ENCODE assay signal across 21 cellular contexts in the genomic region with DNA sequence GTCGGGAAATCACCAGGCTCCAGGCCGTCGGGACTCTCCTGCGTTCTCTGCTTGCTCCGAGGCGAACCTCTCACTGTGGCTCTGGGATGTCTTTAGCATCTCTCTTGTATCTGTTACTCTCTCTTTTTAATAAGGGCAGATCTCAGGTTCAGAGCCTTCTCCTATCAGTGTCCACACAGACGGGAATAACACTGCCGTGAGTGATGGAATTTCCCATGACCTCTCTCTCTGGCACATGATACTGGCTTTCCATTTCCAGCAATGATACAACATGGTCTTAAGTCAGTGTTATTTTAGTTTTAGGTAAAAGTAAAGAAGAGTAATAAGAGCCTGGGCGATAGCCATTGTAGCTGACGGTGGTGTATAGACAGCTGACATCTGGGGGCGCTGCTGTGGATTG. TPM values are rescaled to one million over a fixed set of nuclear protein-coding genes. Genes with fewer than 3 reads are reported as not detected.
DNase-seq lines count a peak whose midpoint lies in the region; ATAC-seq and TF ChIP-seq lines count a peak whose summit lies in the region.
"Had no signal": no experiment of that assay in that cellular context is flagged by ENCODE, and none has a peak within 500 bp of the region (broad histone marks: within the 10 kb centered on the region; RNA-seq: fewer than 3 reads in every experiment).

No MANE protein-coding gene starts in this region.

- H3K27me3 Mint-ChIP-seq in chondrocyte (ENCODE audit: low read depth) (no peaks in the 10 kb centered on the region), nephron (ENCODE audit: low read depth) (no peaks in the 10 kb centered on the region)
- no peaks in the 10 kb centered on the region for H3K27me3 Mint-ChIP-seq in stimulated activated naive B cell treated with anti-CD40 and anti-IgM and Interleukin-4, amounts not matched to agents 10 μg/mL and 1 μg/mL and 100 μg/mL, for 72 hours
- H3K27me3 Mint-ChIP-seq: CD4-positive, CD25-positive, alpha-beta regulatory T cell had no signal

- H3K27me3 ChIP-seq in heart left ventricle (no peaks in the 10 kb centered on the region), HAP-1 (ENCODE audit: low read depth) (no peaks in the 10 kb centered on the region), sigmoid colon (no peaks in the 10 kb centered on the region)

- H3K36me3 Mint-ChIP-seq in chondrocyte (ENCODE audit: low read depth) = peaks cover 14% of the 10 kb centered on the region
- H3K36me3 Mint-ChIP-seq in nephron (ENCODE audit: low read depth) = peaks cover 46% of the 10 kb centered on the region
- peaks cover 31 to 52% of the 10 kb centered on the region in 2 donors for H3K36me3 Mint-ChIP-seq in stimulated activated naive B cell treated with anti-CD40 and anti-IgM and Interleukin-4, amounts not matched to agents 10 μg/mL and 1 μg/mL and 100 μg/mL, for 72 hours

- H3K27ac Mint-ChIP-seq in chondrocyte (ENCODE audit: unreplicated experiment) (peak overlapping the region; percentile 14), nephron (peak overlapping the region in 2 of 3 experiments; percentile 6 to 45)
- peak overlapping the region; percentile 20 for H3K27ac Mint-ChIP-seq in stimulated activated naive B cell treated with anti-CD40 and anti-IgM and Interleukin-4, amounts not matched to agents 10 μg/mL and 1 μg/mL and 100 μg/mL, for 72 hours
- H3K27ac Mint-ChIP-seq: CD4-positive, CD25-positive, alpha-beta regulatory T cell had no signal

- peak overlapping the region; percentile 17 to 74 (median 44) for H3K27ac ChIP-seq in heart left ventricle
- H3K27ac ChIP-seq in sigmoid colon = no peak overlapping the region

- H3K4me3 ChIP-seq in heart left ventricle (no peak overlapping the region), HAP-1 (no peak overlapping the region), sigmoid colon (no peak overlapping the region)

- 59 to 66% (median 62%) methylated on average over 11 of the region's 11 CpGs for WGBS in heart left ventricle, 4 donors
- WGBS in sigmoid colon, 2 donors = 94 to 95% methylated on average over 11 of the region's 11 CpGs

- intact Hi-C loops in heart left ventricle (cut with DNase I) = loop anchor here in 2 of 10 donors (10.0 kb wide), 1 partner anchor 66 kb away; no protein-coding TSS in a partner anchor
- intact Hi-C loops in sigmoid colon (cut with DNase I) = no loop called here

- no peak for TF ChIP-seq EP300 in sigmoid colon (IDR thresholded peaks at IDR 0.05)

- no peaks in the 10 kb centered on the region for H3K9me3 Mint-ChIP-seq in chondrocyte (ENCODE audit: low read depth)
- no peaks in the 10 kb centered on the region for H3K9me3 Mint-ChIP-seq in nephron
- H3K9me3 Mint-ChIP-seq in stimulated activated naive B cell treated with anti-CD40 and anti-IgM and Interleukin-4, amounts not matched to agents 10 μg/mL and 1 μg/mL and 100 μg/mL, for 72 hours = peaks cover 0 to 2% of the 10 kb centered on the region in 2 donors
- H3K9me3 Mint-ChIP-seq: CD4-positive, CD25-positive, alpha-beta regulatory T cell had no signal

- H3K9me3 ChIP-seq in heart left ventricle = no peaks in the 10 kb centered on the region
- H3K9me3 ChIP-seq in HAP-1 = no peaks in the 10 kb centered on the region
- H3K9me3 ChIP-seq in sigmoid colon = no peaks in the 10 kb centered on the region

- TF ChIP-seq POLR2A in heart left ventricle (IDR thresholded peaks at IDR 0.05) (no peak), sigmoid colon (IDR thresholded peaks at IDR 0.05) (no peak)

- DNase-seq in chondrocyte (ENCODE audit: low spot score) (no peak), heart left ventricle (no peak), HAP-1 (ENCODE audit: low spot score in 2 of 2) (no peak), sigmoid colon (no peak)
- no peak for DNase-seq in stimulated activated naive B cell treated with anti-CD40 and anti-IgM and Interleukin-4, amounts not matched to agents 10 μg/mL and 1 μg/mL and 100 μg/mL, for 72 hours
- no peak for DNase-seq in activated effector memory CD4-positive, alpha-beta T cell treated with Interleukin-2 at 50 U/mL for 16 hours
- DNase-seq: CD4-positive, CD25-positive, alpha-beta regulatory T cell; COR-L47; DMS 273 treated with DMSO at 0.1 percent for 48 hours; DMS79 treated with DMSO at 0.1 percent for 48 hours; Kasumi-1; NCI-H1694; NCI-H2081; NCI-H2171; NCI-H345; NCI-H524; NCI-H774 had no signal

- in situ Hi-C loops in HAP-1 (cut with MboI; ENCODE audit: low sequenced_read_pairs) = no loop called here

- H3K4me1 ChIP-seq in heart left ventricle = peaks cover 0 to 22% (median 5%) of the 10 kb centered on the region in 12 donors
- H3K4me1 ChIP-seq in HAP-1 = no peaks in the 10 kb centered on the region
- peaks cover 0 to 15% (median 7%) of the 10 kb centered on the region in 4 donors for H3K4me1 ChIP-seq in sigmoid colon

- H3K4me1 Mint-ChIP-seq in chondrocyte (ENCODE audit: low read depth) = peaks cover 9% of the 10 kb centered on the region
- H3K4me1 Mint-ChIP-seq in nephron = peaks cover 27% of the 10 kb centered on the region
- peaks cover 8 to 10% of the 10 kb centered on the region in 2 donors for H3K4me1 Mint-ChIP-seq in stimulated activated naive B cell treated with anti-CD40 and anti-IgM and Interleukin-4, amounts not matched to agents 10 μg/mL and 1 μg/mL and 100 μg/mL, for 72 hours

- ATAC-seq in heart left ventricle = peak; percentile 14 to 82 (median 58)
- ATAC-seq in stimulated activated naive B cell treated with anti-CD40 and anti-IgM and Interleukin-4, amounts not matched to agents 10 μg/mL and 1 μg/mL and 100 μg/mL, for 72 hours (replicated peaks) = no peak
- ATAC-seq: Panc1 had no signal

- TF ChIP-seq CTCF in chondrocyte (IDR thresholded peaks at IDR 0.05) (no peak), heart left ventricle (IDR thresholded peaks at IDR 0.05) (no peak), nephron (IDR thresholded peaks at IDR 0.05; ENCODE audit: unreplicated experiment in 3 of 3) (no peak), sigmoid colon (IDR thresholded peaks at IDR 0.05) (no peak)

- no peak overlapping the region for H3K4me3 Mint-ChIP-seq in chondrocyte (ENCODE audit: unreplicated experiment)
- no peak overlapping the region for H3K4me3 Mint-ChIP-seq in nephron
- H3K4me3 Mint-ChIP-seq in stimulated activated naive B cell treated with anti-CD40 and anti-IgM and Interleukin-4, amounts not matched to agents 10 μg/mL and 1 μg/mL and 100 μg/mL, for 72 hours = no peak overlapping the region
- H3K4me3 Mint-ChIP-seq: CD4-positive, CD25-positive, alpha-beta regulatory T cell had no signal

- H3K36me3 ChIP-seq in heart left ventricle (peaks cover 0 to 43% (median 19%) of the 10 kb centered on the region in 9 donors), HAP-1 (replicated peaks) (peaks cover 3% of the 10 kb centered on the region; the same call in 1 of the 2 replicates), sigmoid colon (peaks cover 0 to 47% (median 13%) of the 10 kb centered on the region in 4 donors)

RNA-seq across cellular contexts. Expression of a gene that starts 9.3 kb away (rescaled TPM):
- 30.4 to 33.1 TPM (median 31.5 TPM) in 3 replicates for total RNA-seq in chondrocyte
- 10 to 100 TPM; 14.8 to 35.8 (median 20.1) TPM for total RNA-seq in heart left ventricle
- 10 to 100 TPM; 15.9 to 21.4 TPM for polyA plus RNA-seq in heart left ventricle
- total RNA-seq in sigmoid colon = 10 to 100 TPM; 25.3 to 57.4 (median 34.1) TPM
- 10 to 100 TPM; 11.4 to 27.9 (median 14.3) TPM for polyA plus RNA-seq in sigmoid colon

RNA-seq across cellular contexts. Expression of a gene that starts 25.4 kb away (rescaled TPM):
- total RNA-seq in chondrocyte (not detected in 3 replicates), heart left ventricle (not detected), sigmoid colon (not detected)
- polyA plus RNA-seq in heart left ventricle (not detected), sigmoid colon (not detected)
- total RNA-seq: CD4-positive, CD25-positive, alpha-beta regulatory T cell; MCF 10A had no signal
- polyA plus RNA-seq: BJ; CD4-positive, CD25-positive, alpha-beta regulatory T cell had no signal

RNA-seq across cellular contexts. Expression of a gene that starts 29.3 kb away (rescaled TPM):
- total RNA-seq in chondrocyte (22.4 to 26.6 TPM (median 26.5 TPM) in 3 replicates), heart left ventricle (10 to 100 TPM; 11.6 to 40.8 (median 24.9) TPM), sigmoid colon (10 to 100 TPM; 11.0 to 14.1 (median 12.1) TPM)
- polyA plus RNA-seq in heart left ventricle (10 to 100 TPM; 39.1 to 39.6 TPM), sigmoid colon (10 to 100 TPM; 25.2 to 38.3 (median 26.1) TPM)

RNA-seq across cellular contexts. Expression of a gene that starts 47.2 kb away (rescaled TPM):
- not detected in 3 replicates for total RNA-seq in chondrocyte
- total RNA-seq in heart left ventricle = not detected
- polyA plus RNA-seq in heart left ventricle = under 1 TPM in 1 of 2 donors, not detected in 1; 0.04 TPM
- total RNA-seq in sigmoid colon = not detected
- polyA plus RNA-seq in sigmoid colon = under 1 TPM in 2 of 3 donors, not detected in 1; 0.06 to 0.60 TPM
- total RNA-seq: CD4-positive, CD25-positive, alpha-beta regulatory T cell; MCF 10A had no signal
- polyA plus RNA-seq: CD4-positive, CD25-positive, alpha-beta regulatory T cell had no signal

RNA-seq across cellular contexts. Expression of a gene that starts 51.7 kb away (rescaled TPM):
- total RNA-seq in chondrocyte (not detected in 3 replicates), heart left ventricle (not detected), sigmoid colon (not detected)
- polyA plus RNA-seq in heart left ventricle (not detected), sigmoid colon (not detected)
- total RNA-seq: CD4-positive, CD25-positive, alpha-beta regulatory T cell; MCF 10A had no signal
- polyA plus RNA-seq: BJ; CD4-positive, CD25-positive, alpha-beta regulatory T cell had no signal

Comparison
In these comparisons a context has a peak if more than half of its experiments do, and no peak if none do; other contexts are left out.
1. ATAC-seq: peak in heart left ventricle (4 of 4); none in stimulated activated naive B cell treated with anti-CD40 and anti-IgM and Interleukin-4, amounts not matched to agents 10 μg/mL and 1 μg/mL and 100 μg/mL, for 72 hours (0 of 2).
2. H3K27ac ChIP-seq: peak in heart left ventricle (12 of 12); none in sigmoid colon (0 of 4).
3. Peak in every context shown above with its lines, with median percentiles within 50 percentile points of each other: H3K27ac Mint-ChIP-seq.